In the genomic region with DNA sequence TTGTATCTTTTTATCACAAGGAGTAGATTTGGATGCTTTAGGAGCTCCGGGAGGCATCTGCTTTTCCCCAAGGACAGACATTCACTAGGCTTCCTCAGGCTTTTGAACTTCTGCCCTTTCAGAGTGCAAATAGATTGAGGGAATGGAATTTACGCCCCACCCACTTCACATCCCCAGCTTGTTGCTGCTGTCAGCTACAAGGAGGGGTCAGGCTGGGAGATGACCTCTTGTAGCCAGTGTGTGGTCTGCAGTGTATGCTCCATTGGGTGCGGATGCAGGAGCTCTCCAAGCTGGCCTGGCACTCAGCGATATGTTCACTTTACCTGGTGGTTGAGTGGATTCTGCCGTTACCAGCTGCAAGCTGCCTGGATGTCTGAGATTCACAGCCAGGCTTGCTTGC, we compare ENCODE assay signal across 17 cellular contexts. TPM values are rescaled to one million over a fixed set of nuclear protein-coding genes. Genes with fewer than 3 reads are reported as not detected.
A peak's percentile ranks its signal among the peaks of the same experiment; 100 is the strongest.
DNase-seq lines count a peak whose midpoint lies in the region; ATAC-seq and TF ChIP-seq lines count a peak whose summit lies in the region.
"Had no signal": no experiment of that assay in that cellular context is flagged by ENCODE, and none has a peak within 500 bp of the region (broad histone marks: within the 10 kb centered on the region; RNA-seq: fewer than 3 reads in every experiment).

No MANE protein-coding gene starts in this region.

- in situ Hi-C loops in mammary epithelial cell (cut with MboI; ENCODE audit: low sequenced_read_pairs in 2 of 2), result no loop called here

- H2AFZ ChIP-seq in mammary epithelial cell (ENCODE audit: low read depth, low read length), result no peak overlapping the region

- H3K27ac ChIP-seq in breast epithelium, result peak overlapping the region; percentile 7 to 29
- no peak overlapping the region for H3K27ac ChIP-seq in mammary epithelial cell (ENCODE audit: insufficient read depth, low read depth, low read length)
- no peak overlapping the region for H3K27ac ChIP-seq in liver (ENCODE audit: low read depth in 1 of 2, low read length in 2 of 2)
- H3K27ac ChIP-seq in thyroid gland, result no peak overlapping the region
- H3K27ac ChIP-seq: lower lobe of right lung, neutrophil, spleen had no signal

- no peaks in the 10 kb centered on the region for H3K9me3 ChIP-seq in breast epithelium
- no peaks in the 10 kb centered on the region for H3K9me3 ChIP-seq in mammary epithelial cell (replicated peaks; ENCODE audit: insufficient read depth, low read length)
- H3K9me3 ChIP-seq in liver (ENCODE audit: control insufficient read depth in 4 of 4, low read length in 3 of 4), result no peaks in the 10 kb centered on the region
- H3K9me3 ChIP-seq in thyroid gland, result no peaks in the 10 kb centered on the region
- H3K9me3 ChIP-seq: adrenal gland, lower lobe of right lung, neutrophil, spleen had no signal

- ATAC-seq in GM21360 (IDR thresholded peaks at IDR 0.05; ENCODE audit: unreplicated experiment) (no peak), HG03097 (IDR thresholded peaks at IDR 0.05; ENCODE audit: low FRiP score, unreplicated experiment) (no peak)
- ATAC-seq: Right ventricle myocardium inferior had no signal

- TF ChIP-seq POLR2A in breast epithelium (IDR thresholded peaks at IDR 0.05) (no peak), thyroid gland (IDR thresholded peaks at IDR 0.05) (no peak)

- no peaks in the 10 kb centered on the region for H3K36me3 ChIP-seq in breast epithelium
- H3K36me3 ChIP-seq in mammary epithelial cell (ENCODE audit: insufficient read depth, low read length), result no peaks in the 10 kb centered on the region
- H3K36me3 ChIP-seq in liver (ENCODE audit: control insufficient read depth in 4 of 4, insufficient read depth in 3 of 4, low read depth in 1 of 4, low read length in 3 of 4), result no peaks in the 10 kb centered on the region
- no peaks in the 10 kb centered on the region for H3K36me3 ChIP-seq in thyroid gland
- H3K36me3 ChIP-seq: adrenal gland, lower lobe of right lung, neutrophil, spleen had no signal

- no peak overlapping the region for H3K4me2 ChIP-seq in mammary epithelial cell (ENCODE audit: insufficient read depth, low read depth, low read length)

- H3K4me1 ChIP-seq in breast epithelium (no peaks in the 10 kb centered on the region), mammary epithelial cell (ENCODE audit: insufficient read depth, low read length) (peaks cover 25% of the 10 kb centered on the region), liver (ENCODE audit: control insufficient read depth in 4 of 4, insufficient read depth in 4 of 4, low read length in 3 of 4) (no peaks in the 10 kb centered on the region), thyroid gland (peaks cover 0 to 10% of the 10 kb centered on the region in 2 donors)

- TF ChIP-seq CTCF in breast epithelium (IDR thresholded peaks at IDR 0.05), result no peak
- no peak for TF ChIP-seq CTCF in mammary epithelial cell (conservative IDR thresholded peaks at IDR 0.05 in 1 of 2, IDR thresholded peaks at IDR 0.05 in 1 of 2; ENCODE audit: extremely low read depth in 1 of 2, insufficient read depth in 1 of 2, low read depth in 1 of 2, low read length in 2 of 2)
- TF ChIP-seq CTCF in liver (IDR thresholded peaks at IDR 0.05; ENCODE audit: low read depth, low read length, missing input control), result no peak
- no peak for TF ChIP-seq CTCF in thyroid gland (IDR thresholded peaks at IDR 0.05)

- no peaks in the 10 kb centered on the region for H3K27me3 ChIP-seq in breast epithelium
- H3K27me3 ChIP-seq in mammary epithelial cell (ENCODE audit: insufficient read depth, low read length), result no peaks in the 10 kb centered on the region
- no peaks in the 10 kb centered on the region for H3K27me3 ChIP-seq in liver (ENCODE audit: control insufficient read depth in 4 of 4, insufficient read depth in 4 of 4, low read length in 3 of 4)
- H3K27me3 ChIP-seq in thyroid gland, result no peaks in the 10 kb centered on the region
- H3K27me3 ChIP-seq: adrenal gland, spleen had no signal

- CTCF ChIA-PET in mammary epithelial cell (lab: Charles Lee; ENCODE audit: low non-redundant PET), result no interaction called here

- no peak overlapping the region for H3K9ac ChIP-seq in mammary epithelial cell (ENCODE audit: insufficient read depth, low read length)
- no peak overlapping the region for H3K9ac ChIP-seq in liver (ENCODE audit: low read depth in 1 of 2, low read length in 2 of 2)

- H4K20me1 ChIP-seq in mammary epithelial cell (ENCODE audit: insufficient read depth, low read length), result no peaks in the 10 kb centered on the region

- 96% methylated on average over 5 of the region's 5 CpGs for WGBS in mammary epithelial cell (ENCODE audit: low coverage, missing lambda C conversion rate)
- 26% methylated on average over 5 of the region's 5 CpGs for WGBS in liver
- 27 to 51% methylated on average over 5 of the region's 5 CpGs for WGBS in thyroid gland, 2 donors

- no peak for TF ChIP-seq RAD21 in liver (IDR thresholded peaks at IDR 0.05)

- BruUV-seq in mammary epithelial cell (replicated peaks; lab: Mats Ljungman, UMichigan), result no TSS peak

- no peak overlapping the region for H3K4me3 ChIP-seq in breast epithelium
- H3K4me3 ChIP-seq in mammary epithelial cell (replicated peaks in 1 of 3; ENCODE audit: insufficient read depth in 1 of 3, low read depth in 2 of 3, low read length in 3 of 3), result no peak overlapping the region
- H3K4me3 ChIP-seq in liver (ENCODE audit: low read depth in 1 of 3, low read length in 3 of 3), result no peak overlapping the region
- H3K4me3 ChIP-seq in thyroid gland (replicated peaks in 1 of 3), result no peak overlapping the region
- H3K4me3 ChIP-seq: adrenal gland, lower lobe of right lung, spleen had no signal

- dilution Hi-C loops in mammary epithelial cell (cut with HindIII; ENCODE audit: low sequenced_read_pairs), result no loop called here

- DNase-seq in breast epithelium (ENCODE audit: low spot score in 2 of 2) (no peak), mammary epithelial cell (no peak), dermis blood vessel endothelial cell (peak; percentile 13), thyroid gland (peak; percentile 64 to 67)
- DNase-seq in activated CD8-positive, alpha-beta memory T cell treated with anti-CD3 and anti-CD28 coated beads for 24 hours, result no peak
- DNase-seq: activated CD4-positive, alpha-beta T cell treated with anti-CD3 and anti-CD28 coated beads, Interleukin-2, amount 10 ng/mL, durations not matched to agents 24 days and 14 days; activated T-cell treated with anti-CD3 and anti-CD28 coated beads, Interleukin-2, amount 50 U/mL, for 48 hours; Calu3; lower lobe of right lung; NCI-H1694 treated with DMSO at 0.1 percent for 48 hours; spleen had no signal

- intact Hi-C loops in breast epithelium (cut with DNase I; ENCODE audit: low total_unique reads) (no loop called here), mammary epithelial cell (cut with micrococcal nuclease) (loop anchor here (10.0 kb wide), 1 partner anchor 1215 kb away; no protein-coding TSS in a partner anchor), thyroid gland (cut with DNase I) (no loop called here)

- H3K79me2 ChIP-seq in mammary epithelial cell (ENCODE audit: insufficient read depth, low read length), result no peaks in the 10 kb centered on the region

TF ChIP-seq in liver, 16 proteins besides CTCF, POLR2A, EP300 and RAD21:
- TF ChIP-seq RXRA (IDR thresholded peaks at IDR 0.05) (peak in 1 of 2 donors; percentile 52), SP1 (IDR thresholded peaks at IDR 0.05) (peak; percentile 20), FOXA1 (IDR thresholded peaks at IDR 0.05) (no peak), NR2F2 (IDR thresholded peaks at IDR 0.05) (peak; percentile 88)
- TF ChIP-seq, protein P1, sequence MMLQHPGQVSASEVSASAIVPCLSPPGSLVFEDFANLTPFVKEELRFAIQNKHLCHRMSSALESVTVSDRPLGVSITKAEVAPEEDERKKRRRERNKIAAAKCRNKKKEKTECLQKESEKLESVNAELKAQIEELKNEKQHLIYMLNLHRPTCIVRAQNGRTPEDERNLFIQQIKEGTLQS (IDR thresholded peaks at IDR 0.05), result no peak

RNA-seq across cellular contexts. Expression of a gene that starts 6.4 kb away (rescaled TPM):
- total RNA-seq in breast epithelium, result 1 to 10 TPM in 1 of 3 donors, under 1 TPM in 2; 0.16 to 2.0 (median 0.66) TPM
- 1 to 10 TPM; 1.3 to 2.1 TPM for total RNA-seq in mammary epithelial cell
- 0.74 TPM for polyA plus RNA-seq in mammary epithelial cell
- polyA minus RNA-seq in mammary epithelial cell, result 0.62 TPM
- total RNA-seq in dermis blood vessel endothelial cell, result 2.0 and 5.4 TPM in 2 replicates
- total RNA-seq in liver, result under 1 TPM; 0.08 to 0.42 TPM
- polyA plus RNA-seq in liver, result under 1 TPM in 1 of 2 donors, not detected in 1; 0.01 TPM
- 1 to 10 TPM; 1.1 to 4.3 (median 2.6) TPM for total RNA-seq in thyroid gland

Comparison
In these comparisons a context has a peak if more than half of its experiments do, and no peak if none do; other contexts are left out.
1. H3K27ac ChIP-seq: peak in breast epithelium (2 of 2); none in mammary epithelial cell (single experiment), liver (0 of 2) and thyroid gland (0 of 3).
2. DNase-seq: peak in dermis blood vessel endothelial cell (single experiment) and thyroid gland (2 of 2); none in breast epithelium (0 of 2), mammary epithelial cell (single experiment) and activated CD8-positive, alpha-beta memory T cell treated with anti-CD3 and anti-CD28 coated beads for 24 hours (single experiment).